25 cellular contexts compared by ENCODE assay signal in genomic region chr7:6277476-6277875, GRCh38. TPM values are rescaled to one million over a fixed set of nuclear protein-coding genes. Genes with fewer than 3 reads are reported as not detected.
DNase-seq lines count a peak whose midpoint lies in the region; ATAC-seq and TF ChIP-seq lines count a peak whose summit lies in the region.
"Had no signal": no experiment of that assay in that cellular context is flagged by ENCODE, and none has a peak within 500 bp of the region (broad histone marks: within the 10 kb centered on the region; RNA-seq: fewer than 3 reads in every experiment).

No MANE protein-coding gene starts in this region.

- peaks cover 8% of the 10 kb centered on the region for H3K27me3 Mint-ChIP-seq in glutamatergic neuron (ENCODE audit: unreplicated experiment)
- peaks cover 23% of the 10 kb centered on the region for H3K27me3 Mint-ChIP-seq in activated T-cell treated with anti-CD3 and anti-CD28 coated beads, Interleukin-2, amount 50 U/mL, for 72 hours (ENCODE audit: low read depth)
- H3K27me3 Mint-ChIP-seq in T-helper 2 cell treated with Interferon-gamma antibody and Interleukin-4, amounts not matched to agents 5 μg/mL and 100 μg/mL, for 36 hours (ENCODE audit: low read depth): peaks cover 23% of the 10 kb centered on the region

- H3K4me1 ChIP-seq in adipocyte (ENCODE audit: control insufficient read depth, insufficient read depth, low read length): peaks cover 27% of the 10 kb centered on the region

- H3K4me3 Mint-ChIP-seq in glutamatergic neuron (ENCODE audit: unreplicated experiment): peak overlapping the region; percentile 2
- no peak overlapping the region for H3K4me3 Mint-ChIP-seq in activated T-cell treated with anti-CD3 and anti-CD28 coated beads, Interleukin-2, amount 50 U/mL, for 72 hours
- no peak overlapping the region for H3K4me3 Mint-ChIP-seq in T-helper 2 cell treated with Interferon-gamma antibody and Interleukin-4, amounts not matched to agents 5 μg/mL and 100 μg/mL, for 36 hours
- H3K4me3 Mint-ChIP-seq: CD4-positive, alpha-beta memory T cell; H9 had no signal

- H3K36me3 Mint-ChIP-seq in glutamatergic neuron (ENCODE audit: unreplicated experiment): no peaks in the 10 kb centered on the region
- H3K36me3 Mint-ChIP-seq in activated T-cell treated with anti-CD3 and anti-CD28 coated beads, Interleukin-2, amount 50 U/mL, for 72 hours (ENCODE audit: insufficient read depth in 2 of 2): no peaks in the 10 kb centered on the region
- no peaks in the 10 kb centered on the region for H3K36me3 Mint-ChIP-seq in T-helper 2 cell treated with Interferon-gamma antibody and Interleukin-4, amounts not matched to agents 5 μg/mL and 100 μg/mL, for 36 hours (ENCODE audit: low read depth)
- H3K36me3 Mint-ChIP-seq: CD4-positive, alpha-beta memory T cell had no signal

- H3K4me3 ChIP-seq in AG10803 (ENCODE audit: low read length): no peak overlapping the region
- no peak overlapping the region for H3K4me3 ChIP-seq in adipocyte (ENCODE audit: low read length)
- H3K4me3 ChIP-seq: GM23248, SK-N-MC had no signal

- peak overlapping the region; percentile 27 for H3K9ac ChIP-seq in adipocyte (ENCODE audit: low read length)
- H3K9ac ChIP-seq: GM23248 had no signal

- ATAC-seq in activated T-cell treated with anti-CD3 and anti-CD28 coated beads, Interleukin-2, amount 50 U/mL, for 72 hours (replicated peaks in 1 of 2): no peak

- no peaks in the 10 kb centered on the region for H3K27me3 ChIP-seq in adipocyte (replicated peaks; ENCODE audit: control insufficient read depth, insufficient read depth, low read length)

- no peak for TF ChIP-seq CTCF in AG10803 (conservative IDR thresholded peaks at IDR 0.05; ENCODE audit: low read length)
- no peak for TF ChIP-seq CTCF in glutamatergic neuron (IDR thresholded peaks at IDR 0.05; ENCODE audit: partially characterized antibody, unreplicated experiment)

- peaks cover 10% of the 10 kb centered on the region for H3K4me1 Mint-ChIP-seq in glutamatergic neuron (ENCODE audit: low read depth, unreplicated experiment)
- H3K4me1 Mint-ChIP-seq in activated T-cell treated with anti-CD3 and anti-CD28 coated beads, Interleukin-2, amount 50 U/mL, for 72 hours (ENCODE audit: low read depth): peaks cover 7% of the 10 kb centered on the region
- peaks cover 7% of the 10 kb centered on the region for H3K4me1 Mint-ChIP-seq in T-helper 2 cell treated with Interferon-gamma antibody and Interleukin-4, amounts not matched to agents 5 μg/mL and 100 μg/mL, for 36 hours (ENCODE audit: low read depth)

- peaks cover 4% of the 10 kb centered on the region for H3K9me3 Mint-ChIP-seq in glutamatergic neuron (ENCODE audit: unreplicated experiment)
- H3K9me3 Mint-ChIP-seq in activated T-cell treated with anti-CD3 and anti-CD28 coated beads, Interleukin-2, amount 50 U/mL, for 72 hours: no peaks in the 10 kb centered on the region
- H3K9me3 Mint-ChIP-seq in T-helper 2 cell treated with Interferon-gamma antibody and Interleukin-4, amounts not matched to agents 5 μg/mL and 100 μg/mL, for 36 hours: no peaks in the 10 kb centered on the region
- H3K9me3 Mint-ChIP-seq: CD4-positive, alpha-beta memory T cell; H9 had no signal

- peak overlapping the region; percentile 2 for H3K27ac Mint-ChIP-seq in glutamatergic neuron (ENCODE audit: unreplicated experiment)
- no peak overlapping the region for H3K27ac Mint-ChIP-seq in activated T-cell treated with anti-CD3 and anti-CD28 coated beads, Interleukin-2, amount 50 U/mL, for 72 hours
- no peak overlapping the region for H3K27ac Mint-ChIP-seq in T-helper 2 cell treated with Interferon-gamma antibody and Interleukin-4, amounts not matched to agents 5 μg/mL and 100 μg/mL, for 36 hours
- H3K27ac Mint-ChIP-seq: CD4-positive, alpha-beta memory T cell; H9 had no signal

- DNase-seq in AG10803 (ENCODE audit: low read depth): peak; percentile 43
- DNase-seq in OCI-M1 (lab: John Stamatoyannopoulos, UW): peak; percentile 3
- DNase-seq in adipocyte (ENCODE audit: low read depth): no peak
- no peak for DNase-seq in glutamatergic neuron
- no peak for DNase-seq in DMS79 (lab: John Stamatoyannopoulos, UW)
- no peak for DNase-seq in activated T-cell treated with anti-CD3 and anti-CD28 coated beads, Interleukin-2, amount 50 U/mL, for 72 hours
- DNase-seq in T-helper 2 cell treated with Interferon-gamma antibody and Interleukin-4, amounts not matched to agents 5 μg/mL and 100 μg/mL, for 36 hours (ENCODE audit: low spot score): no peak
- no peak for DNase-seq in DMS114 treated with DMSO at 0.1 percent for 48 hours (lab: John Stamatoyannopoulos, UW; ENCODE audit: unreplicated experiment)
- DNase-seq: AML-193; C1 segment of cervical spinal cord; Caco-2; CD4-positive, alpha-beta memory T cell; DMS 273 treated with DMSO at 0.1 percent for 48 hours; DND-41; GM23248; H9; MV-4-11; NCI-H1105; NCI-H1436 treated with DMSO at 0.1 percent for 48 hours; NCI-H187 treated with DMSO at 0.1 percent for 48 hours; NCI-H2171 treated with DMSO at 0.1 percent for 48 hours; NCI-H748 treated with DMSO at 0.1 percent for 48 hours; RPMI8226; SIG-M5 had no signal

- H3K9me3 ChIP-seq in adipocyte (ENCODE audit: control insufficient read depth, low read length): no peaks in the 10 kb centered on the region
- H3K9me3 ChIP-seq: Caco-2 had no signal

- H3K36me3 ChIP-seq in adipocyte (ENCODE audit: control insufficient read depth, insufficient read depth, low read length, severe bottlenecking): no peaks in the 10 kb centered on the region

RNA-seq across cellular contexts. Expression of gene CYTH3, which starts 5.1 kb away (rescaled TPM):
- total RNA-seq in glutamatergic neuron (ENCODE audit: unreplicated experiment): 20.1 TPM
- total RNA-seq in activated T-cell treated with anti-CD3 and anti-CD28 coated beads, Interleukin-2, amount 50 U/mL, for 72 hours: 1 to 10 TPM; 1.4 to 2.0 TPM

Comparison
In these comparisons a context has a peak if more than half of its experiments do, and no peak if none do; other contexts are left out.
1. DNase-seq: peak in AG10803 (single experiment) and OCI-M1 (single experiment); none in adipocyte (single experiment), glutamatergic neuron (single experiment), DMS79 (single experiment), activated T-cell treated with anti-CD3 and anti-CD28 coated beads, Interleukin-2, amount 50 U/mL, for 72 hours (0 of 2), T-helper 2 cell treated with Interferon-gamma antibody and Interleukin-4, amounts not matched to agents 5 μg/mL and 100 μg/mL, for 36 hours (single experiment) and DMS114 treated with DMSO at 0.1 percent for 48 hours (single experiment).